Comparison of ENCODE assay signal across 21 cellular contexts in genomic region chr20:37220796-37221195, GRCh38. TPM values are rescaled to one million over a fixed set of nuclear protein-coding genes. Genes with fewer than 3 reads are reported as not detected.
DNase-seq lines count a peak whose midpoint lies in the region; ATAC-seq and TF ChIP-seq lines count a peak whose summit lies in the region.
"Had no signal": no experiment of that assay in that cellular context is flagged by ENCODE, and none has a peak within 500 bp of the region (broad histone marks: within the 10 kb centered on the region; RNA-seq: fewer than 3 reads in every experiment).

No MANE protein-coding gene starts in this region.

- peak in 1 of 2 experiments; percentile 68 for DNase-seq in Caco-2
- DNase-seq in OCI-M1 (lab: John Stamatoyannopoulos, UW): peak; percentile 5
- DNase-seq in fibroblast of villous mesenchyme (ENCODE audit: low read depth): peak; percentile 82
- DNase-seq in neural progenitor cell (ENCODE audit: low spot score): no peak
- no peak for DNase-seq in iPS-NIHi11 (ENCODE audit: low spot score)
- no peak for DNase-seq in spleen
- no peak for DNase-seq in activated CD8-positive, alpha-beta memory T cell treated with anti-CD3 and anti-CD28 coated beads, Interleukin-2, amount 50 U/mL, for 48 hours
- DNase-seq: activated CD4-positive, alpha-beta T cell treated with anti-CD3 and anti-CD28 coated beads for 48 hours; activated T-cell treated with anti-CD3 and anti-CD28 coated beads, Interleukin-2, amount 50 U/mL, for 4 hours; BE2C; KBM-7; NCI-H524; stimulated activated CD4-positive, alpha-beta T cell treated with anti-CD3 and anti-CD28 coated beads, Interleukin-12 subunit alpha, Interleukin-12 subunit beta, amount 100 ng/mL, for 4 hours; T-cell had no signal

- H3K9me3 Mint-ChIP-seq in Caco-2 (ENCODE audit: unreplicated experiment): no peaks in the 10 kb centered on the region
- no peaks in the 10 kb centered on the region for H3K9me3 Mint-ChIP-seq in neural progenitor cell
- H3K9me3 Mint-ChIP-seq: activated T-cell treated with anti-CD3 and anti-CD28 coated beads, Interleukin-2, amount 50 U/mL, for 4 hours; mesothelial cell of epicardium; T-cell had no signal

- H4K20me1 ChIP-seq in neural progenitor cell (ENCODE audit: low read depth): no peaks in the 10 kb centered on the region

- WGBS in spleen, 5 donors: 47 to 77% (median 63%) methylated on average over 2 of the region's 2 CpGs

- H3K36me3 ChIP-seq in Caco-2 (ENCODE audit: control insufficient read depth, insufficient read depth, low read length) (peaks cover 11% of the 10 kb centered on the region), neural progenitor cell (peaks cover 29% of the 10 kb centered on the region), spleen (peaks cover 0 to 100% (median 68%) of the 10 kb centered on the region in 6 donors)

- H3K4me3 Mint-ChIP-seq in Caco-2 (ENCODE audit: unreplicated experiment) (no peak overlapping the region), neural progenitor cell (no peak overlapping the region)
- H3K4me3 Mint-ChIP-seq: activated T-cell treated with anti-CD3 and anti-CD28 coated beads, Interleukin-2, amount 50 U/mL, for 4 hours; mesothelial cell of epicardium; T-cell had no signal

- no peak overlapping the region for H3K9ac ChIP-seq in neural progenitor cell

- ATAC-seq in HG02571 (IDR thresholded peaks at IDR 0.05; ENCODE audit: unreplicated experiment): no peak
- ATAC-seq: activated T-cell treated with anti-CD3 and anti-CD28 coated beads, Interleukin-2, amount 50 U/mL, for 4 hours; T-cell had no signal

- POLR2A ChIA-PET in Caco-2 (lab: Charles Lee): interaction anchor here (0.5 to 0.9 kb wide), 5 partner anchors 21 to 203 kb away, joined by 3 to 7 read pairs (median 3); partner anchors contain the start of genes MANBAL, MROH8 and RPN2

- intact Hi-C loops in Caco-2 (cut with micrococcal nuclease; ENCODE audit: unreplicated experiment): no loop called here
- intact Hi-C loops in spleen (cut with DNase I; ENCODE audit: low total_unique reads): no loop called here

- TF ChIP-seq CTCF in Caco-2 (IDR thresholded peaks at IDR 0.05; ENCODE audit: insufficient read depth in 1 of 2, low read depth in 1 of 2, low read length in 1 of 2, severe bottlenecking in 1 of 2, unreplicated experiment in 1 of 2): no peak
- no peak for TF ChIP-seq CTCF in fibroblast of villous mesenchyme (IDR thresholded peaks at IDR 0.05; ENCODE audit: insufficient read depth, low read depth, low read length)
- no peak for TF ChIP-seq CTCF in neural progenitor cell (IDR thresholded peaks at IDR 0.05)
- TF ChIP-seq CTCF in spleen (IDR thresholded peaks at IDR 0.05 in 8 of 11, conservative IDR thresholded peaks at IDR 0.05 in 3 of 11): no peak

- H3K27me3 Mint-ChIP-seq in Caco-2 (ENCODE audit: insufficient read depth, unreplicated experiment) (no peaks in the 10 kb centered on the region), neural progenitor cell (ENCODE audit: insufficient read depth, low read depth) (peaks cover 2% of the 10 kb centered on the region)
- H3K27me3 Mint-ChIP-seq: T-cell had no signal

- no peak overlapping the region for H3K4me2 ChIP-seq in neural progenitor cell

- CTCF ChIA-PET in Caco-2 (lab: Charles Lee): interaction anchor here (0.6 to 1.8 kb wide), 10 partner anchors 9 to 584 kb away, joined by 3 to 17 read pairs (median 3); no protein-coding TSS in a partner anchor

- H3K4me3 ChIP-seq in Caco-2 (ENCODE audit: low read depth, low read length): no peak overlapping the region
- H3K4me3 ChIP-seq in fibroblast of villous mesenchyme (ENCODE audit: low read depth, low read length): no peak overlapping the region
- H3K4me3 ChIP-seq in neural progenitor cell: no peak overlapping the region
- H3K4me3 ChIP-seq in spleen: no peak overlapping the region

- no TSS peak for BruUV-seq in Caco-2 (replicated peaks; lab: Mats Ljungman, UMichigan)

- TF ChIP-seq POLR2A in spleen (IDR thresholded peaks at IDR 0.05): no peak

- H3K9me3 ChIP-seq in Caco-2 (no peaks in the 10 kb centered on the region), neural progenitor cell (ENCODE audit: low read depth) (no peaks in the 10 kb centered on the region), spleen (no peaks in the 10 kb centered on the region)
- H3K9me3 ChIP-seq: BE2C had no signal

- H3K4me1 ChIP-seq in Caco-2 (no peaks in the 10 kb centered on the region), neural progenitor cell (peaks cover 18% of the 10 kb centered on the region), spleen (peaks cover 0 to 42% (median 3%) of the 10 kb centered on the region in 6 donors)

- H3K27me3 ChIP-seq in Caco-2 (replicated peaks; ENCODE audit: control insufficient read depth, insufficient read depth, low read length) (no peaks in the 10 kb centered on the region), neural progenitor cell (no peaks in the 10 kb centered on the region), spleen (replicated peaks in 1 of 7) (no peaks in the 10 kb centered on the region)
- H3K27me3 ChIP-seq: BE2C had no signal

- H3K4me1 Mint-ChIP-seq in Caco-2 (ENCODE audit: low read depth, unreplicated experiment) (peaks cover 16% of the 10 kb centered on the region), neural progenitor cell (peaks cover 25% of the 10 kb centered on the region)
- H3K4me1 Mint-ChIP-seq: mesothelial cell of epicardium, T-cell had no signal

- H3K36me3 Mint-ChIP-seq in Caco-2 (ENCODE audit: insufficient read depth, unreplicated experiment): peaks cover 100% of the 10 kb centered on the region
- H3K36me3 Mint-ChIP-seq in neural progenitor cell: peaks cover 38% of the 10 kb centered on the region

- H2AFZ ChIP-seq in neural progenitor cell (replicated peaks): no peak overlapping the region

- peak overlapping the region; percentile 40 for H3K27ac Mint-ChIP-seq in Caco-2 (ENCODE audit: unreplicated experiment)
- H3K27ac Mint-ChIP-seq in neural progenitor cell: peak overlapping the region; percentile 67
- H3K27ac Mint-ChIP-seq: mesothelial cell of epicardium, T-cell had no signal

- H3F3A ChIP-seq in neural progenitor cell (ENCODE audit: low read depth): peaks cover 20% of the 10 kb centered on the region

- peak overlapping the region; percentile 69 for H3K27ac ChIP-seq in neural progenitor cell
- H3K27ac ChIP-seq in spleen: no peak overlapping the region

- H3K79me2 ChIP-seq in neural progenitor cell (ENCODE audit: low read depth): peaks cover 33% of the 10 kb centered on the region

RNA-seq across cellular contexts. Expression of gene GHRH, which starts 40.8 kb away (rescaled TPM):
- total RNA-seq in Caco-2 (2022) (not detected in 2 replicates), fibroblast of villous mesenchyme (not detected in 2 replicates), neural progenitor cell (ENCODE audit: low replicate concordance) (3.2 TPM in 1 of 2 replicates, not detected in the other), spleen (not detected)
- polyA plus RNA-seq in spleen: not detected
- total RNA-seq: activated T-cell treated with anti-CD3 and anti-CD28 coated beads, Interleukin-2, amount 50 U/mL, for 4 hours; cerebellum; mesothelial cell of epicardium; osteoblast; subcutaneous adipose tissue; T-cell had no signal
- polyA plus RNA-seq: adipose tissue, esophagus had no signal

RNA-seq across cellular contexts. Expression of gene MROH8, which starts 41.4 kb away (rescaled TPM):
- 1.3 and 2.6 TPM in 2 replicates for total RNA-seq in Caco-2 (2022)
- total RNA-seq in fibroblast of villous mesenchyme: 2.6 and 3.5 TPM in 2 replicates
- 2.2 and 3.5 TPM in 2 replicates for total RNA-seq in neural progenitor cell (ENCODE audit: low replicate concordance)
- total RNA-seq in spleen: 1 to 10 TPM in 6 of 7 donors, under 1 TPM in 1; 0.97 to 4.0 (median 3.3) TPM
- polyA plus RNA-seq in spleen: 1 to 10 TPM; 1.0 to 3.4 (median 2.3) TPM

RNA-seq across cellular contexts. Expression of gene RPN2, which starts 41.7 kb away (rescaled TPM):
- 789 and 838 TPM in 2 replicates for total RNA-seq in Caco-2 (2022)
- 173 and 218 TPM in 2 replicates for total RNA-seq in fibroblast of villous mesenchyme
- 249 and 284 TPM in 2 replicates for total RNA-seq in neural progenitor cell (ENCODE audit: low replicate concordance)
- total RNA-seq in spleen: 100 to 1,000 TPM; 118 to 161 (median 131) TPM
- polyA plus RNA-seq in spleen: 10 to 100 TPM; 45.7 to 56.1 (median 53.4) TPM

Comparison
In these comparisons a context has a peak if more than half of its experiments do, and no peak if none do; other contexts are left out.
1. DNase-seq: peak in OCI-M1 (single experiment) and fibroblast of villous mesenchyme (single experiment); none in neural progenitor cell (single experiment), iPS-NIHi11 (single experiment), spleen (single experiment) and activated CD8-positive, alpha-beta memory T cell treated with anti-CD3 and anti-CD28 coated beads, Interleukin-2, amount 50 U/mL, for 48 hours (single experiment).